Comparison of ENCODE assay signal across 2 cellular contexts in the genomic region with DNA sequence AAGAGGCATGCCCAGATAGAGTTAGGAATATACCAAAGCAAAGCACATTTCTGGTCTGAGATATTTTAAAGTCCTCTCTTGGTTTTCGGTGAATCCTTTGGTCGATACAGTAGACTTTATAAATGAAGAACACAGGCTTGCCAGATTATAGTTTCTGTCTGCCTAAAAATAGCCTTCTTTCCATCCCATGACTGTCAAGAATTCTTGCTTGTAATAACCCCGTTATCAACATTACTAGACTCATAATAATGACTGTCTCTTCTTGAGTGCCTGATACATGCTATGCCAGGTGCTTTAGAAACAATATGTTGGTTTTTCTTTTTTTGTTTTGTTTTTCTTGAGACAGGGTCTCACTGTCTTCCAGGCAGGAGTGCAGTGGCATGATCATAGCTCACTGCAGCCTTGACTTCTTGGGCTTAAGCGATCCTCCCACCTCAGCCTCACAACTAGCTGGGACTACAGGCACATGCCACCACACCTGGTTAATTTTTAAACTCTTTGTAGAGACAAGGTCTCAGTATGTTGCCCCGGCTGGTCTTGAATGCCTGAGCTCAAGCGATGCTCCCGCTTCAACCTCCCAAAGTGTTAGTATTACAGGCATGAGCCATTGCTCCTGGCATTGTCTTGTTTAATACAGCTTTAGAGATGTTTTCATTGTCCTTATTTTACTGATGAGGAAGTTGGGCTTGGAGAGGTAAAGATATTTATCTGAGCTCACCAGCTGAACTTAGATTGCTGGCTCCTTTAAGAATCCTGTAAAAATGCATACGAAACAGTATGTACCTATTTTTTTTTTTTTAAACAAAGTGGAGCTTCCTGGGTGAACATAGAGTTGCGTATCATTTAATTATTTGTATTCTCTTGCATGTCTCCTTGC.
TF ChIP-seq lines count a peak whose summit lies in the region.

No MANE protein-coding gene starts in this region.

TF ChIP-seq in K562, 482 proteins besides CTCF, POLR2A, EP300 and RAD21 (continued from another document):
- TF ChIP-seq, protein P1, sequence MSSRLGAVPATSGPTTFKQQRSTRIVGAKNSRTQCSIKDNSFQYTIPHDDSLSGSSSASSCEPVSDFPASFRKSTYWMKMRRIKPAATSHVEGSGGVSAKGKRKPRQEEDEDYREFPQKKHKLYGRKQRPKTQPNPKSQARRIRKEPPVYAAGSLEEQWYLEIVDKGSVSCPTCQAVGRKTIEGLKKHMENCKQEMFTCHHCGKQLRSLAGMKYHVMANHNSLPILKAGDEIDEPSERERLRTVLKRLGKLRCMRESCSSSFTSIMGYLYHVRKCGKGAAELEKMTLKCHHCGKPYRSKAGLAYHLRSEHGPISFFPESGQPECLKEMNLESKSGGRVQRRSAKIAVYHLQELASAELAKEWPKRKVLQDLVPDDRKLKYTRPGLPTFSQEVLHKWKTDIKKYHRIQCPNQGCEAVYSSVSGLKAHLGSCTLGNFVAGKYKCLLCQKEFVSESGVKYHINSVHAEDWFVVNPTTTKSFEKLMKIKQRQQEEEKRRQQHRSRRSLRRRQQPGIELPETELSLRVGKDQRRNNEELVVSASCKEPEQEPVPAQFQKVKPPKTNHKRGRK (tag; IDR thresholded peaks at IDR 0.05), result 0 out of 2 replicates have a peak, but pooled peaks have one; percentile 12
- TF ChIP-seq MEF2D (tag; conservative IDR thresholded peaks at IDR 0.05; ENCODE audit: low read depth) (peak; percentile 88), GTF2A2 (tag; IDR thresholded peaks at IDR 0.05) (no peak), ZNF263 (CRISPR knock-in tag; IDR thresholded peaks at IDR 0.05; ENCODE audit: borderline replicate concordance) (no peak), MYBL2 (IDR thresholded peaks at IDR 0.05; ENCODE audit: low read depth) (no peak), MYBL2 (CRISPR knock-in tag; IDR thresholded peaks at IDR 0.05; ENCODE audit: borderline replicate concordance) (no peak)
- TF ChIP-seq, protein P2, sequence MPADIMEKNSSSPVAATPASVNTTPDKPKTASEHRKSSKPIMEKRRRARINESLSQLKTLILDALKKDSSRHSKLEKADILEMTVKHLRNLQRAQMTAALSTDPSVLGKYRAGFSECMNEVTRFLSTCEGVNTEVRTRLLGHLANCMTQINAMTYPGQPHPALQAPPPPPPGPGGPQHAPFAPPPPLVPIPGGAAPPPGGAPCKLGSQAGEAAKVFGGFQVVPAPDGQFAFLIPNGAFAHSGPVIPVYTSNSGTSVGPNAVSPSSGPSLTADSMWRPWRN (IDR thresholded peaks at IDR 0.05; ENCODE audit: low read depth), result no peak

TF ChIP-seq in GM12891, 5 proteins besides CTCF, POLR2A, EP300 and RAD21 (continued from another document):
- TF ChIP-seq SPI1 (IDR thresholded peaks at IDR 0.05; ENCODE audit: low read depth, low read length) (no peak), POU2F2 (IDR thresholded peaks at IDR 0.05; ENCODE audit: low read depth, low read length) (no peak), POLR2AphosphoS5 (IDR thresholded peaks at IDR 0.05; ENCODE audit: low read depth, low read length) (no peak)
